8 cellular contexts compared by ENCODE assay signal in the genomic region with DNA sequence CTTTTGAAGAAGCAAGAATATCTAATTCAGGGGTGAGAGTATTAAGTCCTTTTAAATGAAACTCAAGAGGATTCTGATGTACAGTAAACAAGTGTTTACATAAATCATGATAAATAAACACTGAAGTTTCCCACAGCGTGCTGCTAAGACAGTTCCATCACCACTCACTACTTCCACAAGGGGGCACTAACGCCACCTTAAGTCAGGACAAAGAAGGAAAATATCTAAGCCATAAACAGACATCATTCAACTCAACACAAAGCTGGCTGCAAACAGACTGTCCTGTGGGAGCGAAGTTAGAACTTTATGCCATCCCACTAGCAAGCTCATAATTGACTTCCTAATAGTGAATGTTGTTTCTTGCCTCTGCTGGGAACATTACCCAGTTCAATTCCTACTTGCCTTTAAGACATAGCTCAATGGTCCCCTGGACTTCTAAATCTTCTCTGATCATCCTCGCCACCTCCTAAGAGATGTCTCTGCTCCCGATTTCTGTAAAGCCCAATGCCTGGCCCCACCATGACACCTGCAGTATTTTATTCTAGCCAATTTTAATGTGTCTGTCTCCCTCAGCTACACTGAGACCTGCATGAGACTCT. TPM values are rescaled to one million over a fixed set of nuclear protein-coding genes. Genes with fewer than 3 reads are reported as not detected.
DNase-seq lines count a peak whose midpoint lies in the region; ATAC-seq and TF ChIP-seq lines count a peak whose summit lies in the region.

No MANE protein-coding gene starts in this region.

- H3K36me3 Mint-ChIP-seq in HFFc6 (ENCODE audit: low read depth), result peaks cover 30% of the 10 kb centered on the region

- H3K27me3 Mint-ChIP-seq in HFFc6 (ENCODE audit: insufficient read depth), result peaks cover 2% of the 10 kb centered on the region; the same call in 1 of the 2 replicates

- DNase-seq in GM12864 (ENCODE audit: low read depth), result peak; percentile 42
- DNase-seq in HFFc6, result peak; percentile 66
- peak; percentile 25 for DNase-seq in NCI-H1436 treated with DMSO at 0.1 percent for 48 hours (lab: John Stamatoyannopoulos, UW)
- peak; percentile 11 for DNase-seq in T-helper 22 cell (ENCODE audit: low read depth)
- DNase-seq in astrocyte of the hippocampus (ENCODE audit: low read depth, low spot score), result peak; percentile 88
- DNase-seq in iPS DF 4.7 (ENCODE audit: extremely low read depth, low spot score), result peak; percentile 38
- peak; percentile 72 for DNase-seq in stimulated activated CD4-positive, alpha-beta T cell treated with anti-CD3 and anti-CD28 coated beads, Interleukin-15, amount 100 ng/mL, for 24 hours

- peaks cover 36% of the 10 kb centered on the region for H3K4me1 Mint-ChIP-seq in HFFc6 (ENCODE audit: low read depth)

- no peak for ATAC-seq in GM18498 (IDR thresholded peaks at IDR 0.05; ENCODE audit: unreplicated experiment)

- no peaks in the 10 kb centered on the region for H3K9me3 Mint-ChIP-seq in HFFc6

- H3K4me3 ChIP-seq in GM12864 (ENCODE audit: low read depth, low read length), result no peak overlapping the region

- H3K27ac Mint-ChIP-seq in HFFc6, result peak overlapping the region; percentile 27; the same call in 1 of the 2 replicates

- peak; percentile 75 for TF ChIP-seq CTCF in GM12864 (IDR thresholded peaks at IDR 0.05; ENCODE audit: low read depth, low read length, missing control alignments)
- TF ChIP-seq CTCF in HFFc6 (IDR thresholded peaks at IDR 0.05), result peak; percentile 92

- H3K4me3 Mint-ChIP-seq in HFFc6, result no peak overlapping the region

RNA-seq across cellular contexts. Expression of a gene that starts 36.5 kb away (rescaled TPM):
- total RNA-seq in HFFc6 (2021; fragmentation: NEBNext Ultra II Directional; extraction: Animal tissue kit (Norgen Biotek cat#: 25700)), result 10 to 100 TPM; 27.5 to 29.8 (median 28.6) TPM

RNA-seq across cellular contexts. Expression of a gene that starts 45.4 kb away (rescaled TPM):
- total RNA-seq in HFFc6 (2021; fragmentation: NEBNext Ultra II Directional; extraction: Animal tissue kit (Norgen Biotek cat#: 25700)), result 100 to 1,000 TPM; 145 to 385 (median 169) TPM

RNA-seq across cellular contexts. Expression of a gene that starts 48.6 kb away (rescaled TPM):
- 10 to 100 TPM; 35.2 to 50.4 (median 44.7) TPM for total RNA-seq in HFFc6 (2021; fragmentation: NEBNext Ultra II Directional; extraction: Animal tissue kit (Norgen Biotek cat#: 25700))

Comparison
In these comparisons a context has a peak if more than half of its experiments do, and no peak if none do; other contexts are left out.
1. DNase-seq: peak in every context shown above with its lines; median percentile 88 in astrocyte of the hippocampus; 72 in stimulated activated CD4-positive, alpha-beta T cell treated with anti-CD3 and anti-CD28 coated beads, Interleukin-15, amount 100 ng/mL, for 24 hours; 66 in HFFc6; 42 in GM12864; 38 in iPS DF 4.7; 25 in NCI-H1436 treated with DMSO at 0.1 percent for 48 hours; 11 in T-helper 22 cell.